In the genomic region with DNA sequence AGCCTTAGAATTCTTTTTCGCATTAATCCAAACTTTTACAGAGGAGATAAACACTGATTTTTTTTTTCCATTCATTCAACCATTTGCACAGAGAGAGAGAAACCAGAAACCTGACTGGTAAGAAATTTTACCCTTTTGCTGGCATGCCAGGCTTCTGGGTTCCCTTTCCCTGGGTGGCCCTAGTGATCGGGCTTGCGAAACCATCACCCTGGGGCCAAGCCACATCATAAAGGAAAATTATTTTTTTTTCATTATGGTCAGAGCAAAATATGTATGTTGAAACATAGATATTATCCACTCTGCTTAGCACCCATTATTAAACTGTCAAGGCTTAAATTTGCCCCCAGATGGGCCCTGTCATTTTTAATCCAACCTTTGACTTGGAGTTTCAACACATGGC, we compare ENCODE assay signal across 27 cellular contexts.
"Had no signal": no experiment of that assay in that cellular context is flagged by ENCODE, and none has a peak within 500 bp of the region (broad histone marks: within the 10 kb centered on the region; RNA-seq: fewer than 3 reads in every experiment).

No MANE protein-coding gene starts in this region.

- H3K27ac Mint-ChIP-seq: mesothelial cell of epicardium; natural killer cell treated with Interleukin-12 subunit alpha and Interleukin-12 subunit beta and Interleukin-15 and Interleukin-18, amount 100 ng/mL, for 72 hours; progenitor cell of endocrine pancreas; stimulated activated naive B cell treated with anti-CD40 and anti-IgM and Interleukin-4, amounts not matched to agents 10 μg/mL and 1 μg/mL and 100 μg/mL, for 72 hours; stimulated activated naive CD8-positive, alpha-beta T cell treated with anti-CD3 and anti-CD28 coated beads, Interleukin-15, Interleukin-2, amounts not matched to agents 100 ng/mL and 50 ng/mL, for 24 hours had no signal

- H3K4me1 Mint-ChIP-seq: mesothelial cell of epicardium; naive B cell; neural crest cell; stimulated activated naive B cell treated with anti-CD40 and anti-IgM and Interleukin-4, amounts not matched to agents 10 μg/mL and 1 μg/mL and 100 μg/mL, for 72 hours had no signal

- H3K27me3 Mint-ChIP-seq: progenitor cell of endocrine pancreas; stimulated activated naive B cell treated with anti-CD40 and anti-IgM and Interleukin-4, amounts not matched to agents 10 μg/mL and 1 μg/mL and 100 μg/mL, for 72 hours; stimulated activated naive CD8-positive, alpha-beta T cell treated with anti-CD3 and anti-CD28 coated beads, Interleukin-15, Interleukin-2, amounts not matched to agents 100 ng/mL and 50 ng/mL, for 24 hours had no signal

- DNase-seq: dorsolateral prefrontal cortex; effector CD4-positive, alpha-beta T cell; foreskin melanocyte; glutamatergic neuron; heart right ventricle; hippocampal formation; left cardiac atrium; left lung; mesenchymal stem cell; mucosa of descending colon; naive B cell; right cardiac atrium; sigmoid colon; spleen; stimulated activated naive B cell treated with anti-CD40 and anti-IgM and Interleukin-4, amounts not matched to agents 10 μg/mL and 1 μg/mL and 100 μg/mL, for 72 hours; transverse colon; upper lobe of right lung; uterus had no signal

- H3K4me3 Mint-ChIP-seq: mesothelial cell of epicardium; naive B cell; natural killer cell treated with Interleukin-12 subunit alpha and Interleukin-12 subunit beta and Interleukin-15 and Interleukin-18, amount 100 ng/mL, for 72 hours; neural crest cell; stimulated activated naive B cell treated with anti-CD40 and anti-IgM and Interleukin-4, amounts not matched to agents 10 μg/mL and 1 μg/mL and 100 μg/mL, for 72 hours; stimulated activated naive CD8-positive, alpha-beta T cell treated with anti-CD3 and anti-CD28 coated beads, Interleukin-15, Interleukin-2, amounts not matched to agents 100 ng/mL and 50 ng/mL, for 24 hours had no signal

- FAIRE-seq: colon, islet of Langerhans had no signal

- ATAC-seq: heart right ventricle; left cardiac atrium; left lung; mucosa of descending colon; natural killer cell treated with Interleukin-12 subunit alpha and Interleukin-12 subunit beta and Interleukin-15 and Interleukin-18, amount 100 ng/mL, for 72 hours; right cardiac atrium; stimulated activated naive B cell treated with anti-CD40 and anti-IgM and Interleukin-4, amounts not matched to agents 10 μg/mL and 1 μg/mL and 100 μg/mL, for 72 hours; upper lobe of right lung had no signal

- H3K4me3 ChIP-seq: dorsolateral prefrontal cortex, heart right ventricle, left lung, mucosa of descending colon, sigmoid colon, skin epidermis, spleen, suprapubic skin, transverse colon, upper lobe of right lung, uterus had no signal
